10 cellular contexts compared by ENCODE assay signal in genomic region chr7:130918129-130919052, GRCh38.
A peak's percentile ranks its signal among the peaks of the same experiment; 100 is the strongest.
DNase-seq lines count a peak whose midpoint lies in the region; ATAC-seq and TF ChIP-seq lines count a peak whose summit lies in the region.
"Had no signal": no experiment of that assay in that cellular context is flagged by ENCODE, and none has a peak within 500 bp of the region (broad histone marks: within the 10 kb centered on the region; RNA-seq: fewer than 3 reads in every experiment).

No MANE protein-coding gene starts in this region.

- H3K4me1 ChIP-seq in subcutaneous abdominal adipose tissue (ENCODE audit: control insufficient read depth in 5 of 5, insufficient read depth in 5 of 5, low read length in 5 of 5) (peaks cover 0 to 47% (median 30%) of the 10 kb centered on the region in 5 donors), testis (peaks cover 44% of the 10 kb centered on the region)

- CTCF ChIA-PET in activated CD8-positive, alpha-beta T cell treated with anti-CD3 and anti-CD28 coated beads, Interleukin-2, amount 10 ng/mL, durations not matched to agents 7 days and 5 days (lab: Charles Lee), result interaction anchor here (0.9 to 1.8 kb wide), 6 partner anchors 12 to 122 kb away, joined by 3 to 10 read pairs (median 4); no protein-coding TSS in a partner anchor

- intact Hi-C loops in testis (cut with DNase I; ENCODE audit: low total_unique reads), result no loop called here

- no peak for TF ChIP-seq CTCF in testis (IDR thresholded peaks at IDR 0.05)

- no peak for ATAC-seq in activated CD8-positive, alpha-beta T cell treated with anti-CD3 and anti-CD28 coated beads, Interleukin-2, amount 10 ng/mL, durations not matched to agents 7 days and 5 days
- ATAC-seq in GM18520 (IDR thresholded peaks at IDR 0.05; ENCODE audit: unreplicated experiment), result no peak

- H3K4me3 Mint-ChIP-seq in activated CD8-positive, alpha-beta T cell treated with anti-CD3 and anti-CD28 coated beads, Interleukin-2, amount 10 ng/mL, durations not matched to agents 7 days and 5 days, result no peak overlapping the region
- peak overlapping the region in 1 of 5 donors; percentile 18 for H3K4me3 Mint-ChIP-seq in immature natural killer cell

- peak; percentile 61 for DNase-seq in activated CD8-positive, alpha-beta memory T cell treated with anti-CD3 and anti-CD28 coated beads for 24 hours
- DNase-seq in activated CD8-positive, alpha-beta memory T cell treated with anti-CD3 and anti-CD28 coated beads, Interleukin-2, amount 50 U/mL, for 4 hours, result no peak
- no peak for DNase-seq in activated CD8-positive, alpha-beta T cell treated with anti-CD3 and anti-CD28 coated beads, Interleukin-2, amount 10 ng/mL, durations not matched to agents 7 days and 5 days
- DNase-seq in immature natural killer cell, result no peak
- DNase-seq in KG1 (lab: John Stamatoyannopoulos, UW), result no peak
- DNase-seq in testis, result no peak
- DNase-seq: effector CD8-positive, alpha-beta T cell; NCI-H1436 had no signal

- H3K27ac Mint-ChIP-seq in activated CD8-positive, alpha-beta T cell treated with anti-CD3 and anti-CD28 coated beads, Interleukin-2, amount 10 ng/mL, durations not matched to agents 7 days and 5 days, result peak overlapping the region; percentile 56
- H3K27ac Mint-ChIP-seq in immature natural killer cell, result peak overlapping the region; percentile 0 to 81 (median 56)

- POLR2A ChIA-PET in activated CD8-positive, alpha-beta T cell treated with anti-CD3 and anti-CD28 coated beads, Interleukin-2, amount 10 ng/mL, durations not matched to agents 7 days and 5 days (lab: Charles Lee), result interaction anchor here (0.7 to 1.4 kb wide), 3 partner anchors 21 to 41 kb away, joined by 3 to 5 read pairs (median 3); no protein-coding TSS in a partner anchor

- peaks cover 92% of the 10 kb centered on the region for H3K4me1 Mint-ChIP-seq in activated CD8-positive, alpha-beta T cell treated with anti-CD3 and anti-CD28 coated beads, Interleukin-2, amount 10 ng/mL, durations not matched to agents 7 days and 5 days (ENCODE audit: low read depth)
- peaks cover 57 to 83% of the 10 kb centered on the region in 2 donors for H3K4me1 Mint-ChIP-seq in immature natural killer cell

- H3K9ac ChIP-seq in subcutaneous abdominal adipose tissue (ENCODE audit: low read length in 5 of 5), result no peak overlapping the region

- H3K27me3 ChIP-seq in subcutaneous abdominal adipose tissue (ENCODE audit: control insufficient read depth in 5 of 5, insufficient read depth in 4 of 5, low read length in 5 of 5) (no peaks in the 10 kb centered on the region), testis (no peaks in the 10 kb centered on the region)

- H3K4me3 ChIP-seq in subcutaneous abdominal adipose tissue (ENCODE audit: low read depth in 1 of 5, low read length in 5 of 5), result no peak overlapping the region
- H3K4me3 ChIP-seq in testis, result no peak overlapping the region

- no peaks in the 10 kb centered on the region for H3K27me3 Mint-ChIP-seq in activated CD8-positive, alpha-beta T cell treated with anti-CD3 and anti-CD28 coated beads, Interleukin-2, amount 10 ng/mL, durations not matched to agents 7 days and 5 days (ENCODE audit: low read depth)
- H3K27me3 Mint-ChIP-seq in immature natural killer cell (ENCODE audit: low read depth in 3 of 3), result peaks cover 2 to 33% (median 10%) of the 10 kb centered on the region in 3 donors

- 74 to 77% methylated on average over 11 of the region's 11 CpGs for WGBS in testis, 2 donors

- H3K9me3 ChIP-seq in subcutaneous abdominal adipose tissue (ENCODE audit: control insufficient read depth in 5 of 5, low read length in 5 of 5) (no peaks in the 10 kb centered on the region), testis (no peaks in the 10 kb centered on the region)

- peaks cover 0 to 11% (median 4%) of the 10 kb centered on the region in 5 donors for H3K36me3 ChIP-seq in subcutaneous abdominal adipose tissue (ENCODE audit: control insufficient read depth in 5 of 5, insufficient read depth in 5 of 5, low read length in 5 of 5)
- no peaks in the 10 kb centered on the region for H3K36me3 ChIP-seq in testis (ENCODE audit: low read depth, missing control alignments)

- peaks cover 59% of the 10 kb centered on the region for H3K36me3 Mint-ChIP-seq in activated CD8-positive, alpha-beta T cell treated with anti-CD3 and anti-CD28 coated beads, Interleukin-2, amount 10 ng/mL, durations not matched to agents 7 days and 5 days (ENCODE audit: low read depth)
- peaks cover 0 to 5% (median 4%) of the 10 kb centered on the region in 3 donors for H3K36me3 Mint-ChIP-seq in immature natural killer cell

- no peak for TF ChIP-seq POLR2A in testis (IDR thresholded peaks at IDR 0.05)

- no peaks in the 10 kb centered on the region for H3K9me3 Mint-ChIP-seq in activated CD8-positive, alpha-beta T cell treated with anti-CD3 and anti-CD28 coated beads, Interleukin-2, amount 10 ng/mL, durations not matched to agents 7 days and 5 days (ENCODE audit: insufficient read depth)
- H3K9me3 Mint-ChIP-seq in immature natural killer cell, result no peaks in the 10 kb centered on the region

- H3K27ac ChIP-seq in subcutaneous abdominal adipose tissue (ENCODE audit: low read depth, low read length) (peak overlapping the region; percentile 17), testis (peak overlapping the region in 1 of 2 donors; percentile 11)
